Comparison of ENCODE assay signal across 12 cellular contexts in genomic region chr6:12593720-12594540, GRCh38.
A peak's percentile ranks its signal among the peaks of the same experiment; 100 is the strongest.
DNase-seq lines count a peak whose midpoint lies in the region; ATAC-seq and TF ChIP-seq lines count a peak whose summit lies in the region.
"Had no signal": no experiment of that assay in that cellular context is flagged by ENCODE, and none has a peak within 500 bp of the region (broad histone marks: within the 10 kb centered on the region; RNA-seq: fewer than 3 reads in every experiment).

No MANE protein-coding gene starts in this region.

- no peaks in the 10 kb centered on the region for H3K36me3 ChIP-seq in SK-N-SH (replicated peaks in 1 of 2; ENCODE audit: control insufficient read depth in 1 of 2, insufficient read depth in 2 of 2, low read length in 1 of 2)
- no peaks in the 10 kb centered on the region for H3K36me3 ChIP-seq in OCI-LY1 (ENCODE audit: insufficient read depth, low read length)
- H3K36me3 ChIP-seq in upper lobe of right lung: no peaks in the 10 kb centered on the region
- H3K36me3 ChIP-seq in GM23248 (ENCODE audit: low read depth): no peaks in the 10 kb centered on the region

- H2AFZ ChIP-seq in SK-N-SH (ENCODE audit: low read depth): no peak overlapping the region
- H2AFZ ChIP-seq in OCI-LY1 (ENCODE audit: low read length): peak overlapping the region; percentile 19; the same call in 1 of the 2 replicates
- H2AFZ ChIP-seq in GM23248: no peak overlapping the region

- H3K9me2 ChIP-seq in SK-N-SH: no peaks in the 10 kb centered on the region
- H3K9me2 ChIP-seq in OCI-LY1 (ENCODE audit: low read depth, low read length): no peaks in the 10 kb centered on the region
- H3K9me2 ChIP-seq in GM23248 (ENCODE audit: insufficient read depth): no peaks in the 10 kb centered on the region; the same call in 1 of the 2 replicates

- CTCF ChIA-PET in SK-N-SH (lab: Yijun Ruan, JAX): interaction anchor here (0.7 to 2.5 kb wide), 4 partner anchors 11 to 938 kb away, joined by 3 to 14 read pairs (median 6); partner anchors contain the start of gene EDN1

- H3K27me3 ChIP-seq in SK-N-SH (ENCODE audit: insufficient read depth): no peaks in the 10 kb centered on the region
- H3K27me3 ChIP-seq in OCI-LY1 (ENCODE audit: insufficient read depth, low read length): no peaks in the 10 kb centered on the region
- H3K27me3 ChIP-seq in upper lobe of right lung: no peaks in the 10 kb centered on the region
- H3K27me3 ChIP-seq in GM23248 (replicated peaks; ENCODE audit: insufficient read depth): no peaks in the 10 kb centered on the region

- H3K27ac ChIP-seq in SK-N-SH (ENCODE audit: low read depth in 2 of 2, low read length in 1 of 2) (no peak overlapping the region), OCI-LY1 (ENCODE audit: low read depth, low read length, poor library complexity, severe bottlenecking) (peak overlapping the region; percentile 88), upper lobe of right lung (peak overlapping the region; percentile 58), GM23248 (no peak overlapping the region)

- DNase-seq in SK-N-SH (no peak), kidney tubule cell (ENCODE audit: low spot score) (peak; percentile 96), upper lobe of right lung (peak; percentile 69), GM23248 (no peak), SW 1271 (lab: John Stamatoyannopoulos, UW) (no peak), NCI-H446 (lab: John Stamatoyannopoulos, UW) (no peak)
- DNase-seq: activated CD8-positive, alpha-beta memory T cell treated with anti-CD3 and anti-CD28 coated beads, Interleukin-2, amount 10 ng/mL, durations not matched to agents 7 days and 5 days; activated gamma-delta T cell treated with Interleukin-2 at 50 U/mL for 16 hours; COR-L47; NCI-H1694 treated with DMSO at 0.1 percent for 48 hours had no signal

- POLR2A ChIA-PET in SK-N-SH (lab: Yijun Ruan, JAX): no interaction called here

- no peaks in the 10 kb centered on the region for H3F3A ChIP-seq in SK-N-SH (replicated peaks; ENCODE audit: insufficient read depth)
- 0 out of 2 replicates have a peak, but pooled peaks cover 3% of the 10 kb centered on the region for H3F3A ChIP-seq in OCI-LY1 (ENCODE audit: insufficient read depth, low read length)
- no peaks in the 10 kb centered on the region for H3F3A ChIP-seq in GM23248 (ENCODE audit: insufficient read depth)

- intact Hi-C loops in upper lobe of right lung (cut with DNase I): no loop called here

- in situ Hi-C loops in GM23248 (cut with MboI): loop anchor here (10.0 kb wide), 1 partner anchor 199 kb away; no protein-coding TSS in a partner anchor

- H3K4me2 ChIP-seq in SK-N-SH (no peak overlapping the region), OCI-LY1 (ENCODE audit: low read length) (peak overlapping the region; percentile 66), GM23248 (ENCODE audit: unreplicated experiment) (no peak overlapping the region)

- H3K4me1 ChIP-seq in SK-N-SH (ENCODE audit: control insufficient read depth in 1 of 2, insufficient read depth in 2 of 2, low read depth in 1 of 2, low read length in 1 of 2): peaks cover 3 to 14% of the 10 kb centered on the region in 2 experiments; a peak in 3 of 4 replicates
- H3K4me1 ChIP-seq in OCI-LY1 (ENCODE audit: insufficient read depth, low read length, severe bottlenecking): peaks cover 47% of the 10 kb centered on the region
- H3K4me1 ChIP-seq in upper lobe of right lung: peaks cover 25% of the 10 kb centered on the region
- peaks cover 17% of the 10 kb centered on the region for H3K4me1 ChIP-seq in GM23248 (ENCODE audit: insufficient read depth)

- no peak overlapping the region for H3K9ac ChIP-seq in SK-N-SH
- peak overlapping the region; percentile 55 for H3K9ac ChIP-seq in OCI-LY1 (ENCODE audit: low read length)
- H3K9ac ChIP-seq in GM23248: no peak overlapping the region

- no peak overlapping the region for H3K4me3 ChIP-seq in SK-N-SH (ENCODE audit: low read depth in 2 of 2, low read length in 1 of 2)
- no peak overlapping the region for H3K4me3 ChIP-seq in OCI-LY1 (ENCODE audit: low read depth, low read length, poor library complexity, severe bottlenecking)
- H3K4me3 ChIP-seq in upper lobe of right lung: no peak overlapping the region
- no peak overlapping the region for H3K4me3 ChIP-seq in GM23248

- TF ChIP-seq RAD21 in SK-N-SH (IDR thresholded peaks at IDR 0.05; ENCODE audit: low read length): no peak

- TF ChIP-seq EP300 in SK-N-SH (IDR thresholded peaks at IDR 0.05; ENCODE audit: borderline replicate concordance in 1 of 2, low read depth in 1 of 2, low read length in 1 of 2): no peak

- H4K20me1 ChIP-seq in SK-N-SH (ENCODE audit: insufficient read depth) (no peaks in the 10 kb centered on the region), OCI-LY1 (ENCODE audit: insufficient read depth, low read length) (no peaks in the 10 kb centered on the region), GM23248 (ENCODE audit: insufficient read depth) (no peaks in the 10 kb centered on the region)

- H3K9me3 ChIP-seq in SK-N-SH (no peaks in the 10 kb centered on the region), OCI-LY1 (ENCODE audit: low read length) (no peaks in the 10 kb centered on the region), upper lobe of right lung (no peaks in the 10 kb centered on the region), GM23248 (ENCODE audit: low read depth) (no peaks in the 10 kb centered on the region)

- no peak for TF ChIP-seq CTCF in SK-N-SH (IDR thresholded peaks at IDR 0.05)
- no peak for TF ChIP-seq CTCF in OCI-LY1 (IDR thresholded peaks at IDR 0.05; ENCODE audit: low read length)
- no peak for TF ChIP-seq CTCF in upper lobe of right lung (IDR thresholded peaks at IDR 0.05)

- no peak for ATAC-seq in SK-N-SH treated with all-trans-retinoic acid at 6 μM for 48 hours
- peak; percentile 90 for ATAC-seq in upper lobe of right lung
- ATAC-seq: activated CD8-positive, alpha-beta memory T cell treated with anti-CD3 and anti-CD28 coated beads, Interleukin-2, amount 10 ng/mL, durations not matched to agents 7 days and 5 days had no signal

- H3K79me2 ChIP-seq in SK-N-SH (ENCODE audit: insufficient read depth) (no peaks in the 10 kb centered on the region), OCI-LY1 (ENCODE audit: insufficient read depth, low read length) (no peaks in the 10 kb centered on the region), GM23248 (ENCODE audit: insufficient read depth) (no peaks in the 10 kb centered on the region)

- WGBS in SK-N-SH (ENCODE audit: low lambda C conversion rate): 88% methylated on average over 12 of the region's 12 CpGs
- WGBS in GM23248 (ENCODE audit: low coverage in 1 of 2, low lambda C conversion rate in 2 of 2, missing lambda C conversion rate in 2 of 2), 2 experiments: 96% methylated on average over 12 of the region's 12 CpGs

TF ChIP-seq in SK-N-SH treated with all-trans-retinoic acid at 6 μM for 48 hours, 23 proteins besides CTCF, POLR2A, EP300 and RAD21:
- TF ChIP-seq ZFP3 (CRISPR knock-in tag; IDR thresholded peaks at IDR 0.05) (0 out of 2 replicates have a peak, but pooled peaks have one; percentile 22), PPARA (CRISPR knock-in tag; IDR thresholded peaks at IDR 0.05; ENCODE audit: borderline replicate concordance) (no peak), SNAI2 (CRISPR knock-in tag; IDR thresholded peaks at IDR 0.05) (0 out of 2 replicates have a peak, but pooled peaks have one; percentile 20), CSDC2 (CRISPR knock-in tag; IDR thresholded peaks at IDR 0.05) (peak; percentile 66; the same call in 1 of the 2 replicates)

TF ChIP-seq in SK-N-SH, 30 proteins besides CTCF, POLR2A, EP300 and RAD21:
- TF ChIP-seq TEAD4 (IDR thresholded peaks at IDR 0.05; ENCODE audit: borderline replicate concordance, insufficient read depth) (no peak), YY1 (IDR thresholded peaks at IDR 0.05; ENCODE audit: low read depth) (no peak), SMC3 (IDR thresholded peaks at IDR 0.05; ENCODE audit: low read depth, low read length) (no peak), POLR2AphosphoS5 (IDR thresholded peaks at IDR 0.05; ENCODE audit: low read depth, low read length) (no peak), TAF1 (IDR thresholded peaks at IDR 0.05; ENCODE audit: borderline replicate concordance, low read depth, low read length) (no peak), GATA2 (CRISPR knock-in tag; IDR thresholded peaks at IDR 0.05) (no peak), RXRA (IDR thresholded peaks at IDR 0.05; ENCODE audit: borderline replicate concordance, low read depth) (no peak), RCOR1 (IDR thresholded peaks at IDR 0.05; ENCODE audit: low read length) (no peak), EZH2phosphoT487 (IDR thresholded peaks at IDR 0.05; ENCODE audit: borderline replicate concordance, low read depth) (no peak), USF2 (IDR thresholded peaks at IDR 0.05; ENCODE audit: borderline replicate concordance, low read depth, low read length) (no peak), MEF2A (IDR thresholded peaks at IDR 0.05; ENCODE audit: borderline replicate concordance, low read depth) (no peak), SIN3A (IDR thresholded peaks at IDR 0.05; ENCODE audit: borderline replicate concordance, low read depth, low read length) (no peak), MAX (IDR thresholded peaks at IDR 0.05; ENCODE audit: low read depth) (no peak), RFX5 (IDR thresholded peaks at IDR 0.05; ENCODE audit: low read length) (no peak), NRF1 (IDR thresholded peaks at IDR 0.05; ENCODE audit: low read depth, low read length) (no peak), ELF1 (IDR thresholded peaks at IDR 0.05) (no peak), TCF12 (IDR thresholded peaks at IDR 0.05) (no peak)
- TF ChIP-seq, protein P1, sequence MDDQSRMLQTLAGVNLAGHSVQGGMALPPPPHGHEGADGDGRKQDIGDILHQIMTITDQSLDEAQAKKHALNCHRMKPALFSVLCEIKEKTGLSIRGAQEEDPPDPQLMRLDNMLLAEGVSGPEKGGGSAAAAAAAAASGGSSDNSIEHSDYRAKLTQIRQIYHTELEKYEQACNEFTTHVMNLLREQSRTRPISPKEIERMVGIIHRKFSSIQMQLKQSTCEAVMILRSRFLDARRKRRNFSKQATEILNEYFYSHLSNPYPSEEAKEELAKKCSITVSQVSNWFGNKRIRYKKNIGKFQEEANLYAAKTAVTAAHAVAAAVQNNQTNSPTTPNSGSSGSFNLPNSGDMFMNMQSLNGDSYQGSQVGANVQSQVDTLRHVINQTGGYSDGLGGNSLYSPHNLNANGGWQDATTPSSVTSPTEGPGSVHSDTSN (IDR thresholded peaks at IDR 0.05): no peak

Comparison
In these comparisons a context has a peak if more than half of its experiments do, and no peak if none do; other contexts are left out.
1. DNase-seq: peak in kidney tubule cell (single experiment) and upper lobe of right lung (single experiment); none in SK-N-SH (single experiment), GM23248 (single experiment), SW 1271 (0 of 2) and NCI-H446 (0 of 2).
2. H3K27ac ChIP-seq: peak in OCI-LY1 (single experiment) and upper lobe of right lung (single experiment); none in SK-N-SH (0 of 2) and GM23248 (single experiment).